Comparison of ENCODE assay signal across 12 cellular contexts in genomic region chr5:58156354-58156753, GRCh38.
DNase-seq lines count a peak whose midpoint lies in the region; ATAC-seq, FAIRE-seq and TF ChIP-seq lines count a peak whose summit lies in the region.
"Had no signal": no experiment of that assay in that cellular context is flagged by ENCODE, and none has a peak within 500 bp of the region (broad histone marks: within the 10 kb centered on the region; RNA-seq: fewer than 3 reads in every experiment).

No MANE protein-coding gene starts in this region.

- no peaks in the 10 kb centered on the region for H4K20me1 ChIP-seq in SK-N-SH (ENCODE audit: insufficient read depth)
- H4K20me1 ChIP-seq in keratinocyte (ENCODE audit: control insufficient read depth, extremely low read depth, insufficient read depth, low read length) = no peaks in the 10 kb centered on the region

- intact Hi-C loops in A673 (cut with micrococcal nuclease; ENCODE audit: unreplicated experiment) = no loop called here

- H3K36me3 ChIP-seq in SK-N-SH (replicated peaks in 1 of 2; ENCODE audit: control insufficient read depth in 1 of 2, insufficient read depth in 2 of 2, low read length in 1 of 2) = no peaks in the 10 kb centered on the region
- H3K36me3 ChIP-seq in keratinocyte (ENCODE audit: control insufficient read depth in 2 of 2, extremely low read depth in 1 of 2, insufficient read depth in 2 of 2, low read length in 2 of 2) = no peaks in the 10 kb centered on the region
- no peaks in the 10 kb centered on the region for H3K36me3 ChIP-seq in A673 (ENCODE audit: insufficient read depth, low read length, poor library complexity, severe bottlenecking)

- no peaks in the 10 kb centered on the region for H3K9me1 ChIP-seq in keratinocyte (ENCODE audit: control insufficient read depth, extremely low read depth, insufficient read depth, low read length)

- no peaks in the 10 kb centered on the region for H3K9me3 ChIP-seq in SK-N-SH
- H3K9me3 ChIP-seq in keratinocyte (ENCODE audit: control insufficient read depth, low read depth, low read length) = no peaks in the 10 kb centered on the region
- H3K9me3 ChIP-seq in A673 (ENCODE audit: low read depth, low read length, poor library complexity, severe bottlenecking) = no peaks in the 10 kb centered on the region

- H3K9me2 ChIP-seq in SK-N-SH = no peaks in the 10 kb centered on the region

- no peak for TF ChIP-seq RAD21 in SK-N-SH (IDR thresholded peaks at IDR 0.05; ENCODE audit: low read length)

- H3K4me3 ChIP-seq in SK-N-SH (ENCODE audit: low read depth in 2 of 2, low read length in 1 of 2) (no peak overlapping the region), keratinocyte (ENCODE audit: control insufficient read depth in 2 of 3, extremely low read depth in 1 of 3, insufficient read depth in 2 of 3, low read depth in 1 of 3, low read length in 3 of 3) (no peak overlapping the region), A673 (ENCODE audit: low read depth, low read length, poor library complexity, severe bottlenecking) (no peak overlapping the region)

- H3K27me3 ChIP-seq in SK-N-SH (ENCODE audit: insufficient read depth) (no peaks in the 10 kb centered on the region), keratinocyte (ENCODE audit: control insufficient read depth, extremely low read depth, insufficient read depth, low read length) (no peaks in the 10 kb centered on the region), A673 (replicated peaks; ENCODE audit: insufficient read depth, low read depth, low read length, poor library complexity) (no peaks in the 10 kb centered on the region)

- CTCF ChIA-PET in SK-N-SH (lab: Yijun Ruan, JAX) = interaction anchor here (1.0 to 1.7 kb wide), 3 partner anchors 14 to 377 kb away, joined by 3 to 7 read pairs (median 6); partner anchors contain the start of gene PLK2
- CTCF ChIA-PET in A673 (lab: Charles Lee) = no interaction called here

- no TSS peak for BruUV-seq in A673 (replicated peaks; lab: Mats Ljungman, UMichigan)

- POLR2A ChIA-PET in SK-N-SH (lab: Yijun Ruan, JAX) = no interaction called here
- POLR2A ChIA-PET in A673 (lab: Charles Lee; ENCODE audit: low non-redundant PET) = no interaction called here

- no peak for DNase-seq in SK-N-SH
- DNase-seq in astrocyte of the hippocampus (ENCODE audit: low read depth, low spot score) = peak; percentile 81
- no peak for DNase-seq in keratinocyte (ENCODE audit: low read depth, low spot score)
- peak; percentile 11 for DNase-seq in urothelium cell line (ENCODE audit: low spot score)
- DNase-seq in A673 (ENCODE audit: low spot score) = no peak
- DNase-seq: activated CD4-positive, alpha-beta T cell treated with anti-CD3 and anti-CD28 coated beads, Interleukin-2, amount 10 ng/mL, durations not matched to agents 24 days and 14 days; DMS79 treated with DMSO at 0.1 percent for 48 hours; glutamatergic neuron had no signal

- H3K79me2 ChIP-seq in SK-N-SH (ENCODE audit: insufficient read depth) = no peaks in the 10 kb centered on the region
- no peaks in the 10 kb centered on the region for H3K79me2 ChIP-seq in keratinocyte (ENCODE audit: control insufficient read depth, insufficient read depth, low read length)

- H3K9ac ChIP-seq in SK-N-SH = no peak overlapping the region
- H3K9ac ChIP-seq in keratinocyte (ENCODE audit: control insufficient read depth, extremely low read depth, insufficient read depth, low read length) = no peak overlapping the region

- TF ChIP-seq CTCF in SK-N-SH (IDR thresholded peaks at IDR 0.05) (no peak), keratinocyte (optimal IDR thresholded peaks at IDR 0.05 in 1 of 3, IDR thresholded peaks at IDR 0.05 in 1 of 3, conservative IDR thresholded peaks at IDR 0.05 in 1 of 3; ENCODE audit: extremely low read depth in 1 of 3, insufficient read depth in 2 of 3, low read length in 3 of 3) (no peak), A673 (conservative IDR thresholded peaks at IDR 0.05; ENCODE audit: low read depth, low read length) (no peak)

- 87% methylated on average over 7 of the region's 7 CpGs for WGBS in SK-N-SH (ENCODE audit: low lambda C conversion rate)

- dilution Hi-C loops in keratinocyte (cut with MboI; ENCODE audit: extremely low pct_ligation_motif_present, low sequenced_read_pairs) = no loop called here

- FAIRE-seq in keratinocyte (lab: Jason Lieb, UNC) = peak; percentile 5
- FAIRE-seq in urothelium cell line (lab: Jason Lieb, UNC) = no peak
- FAIRE-seq: colon had no signal

- H2AFZ ChIP-seq in SK-N-SH (ENCODE audit: low read depth) = no peak overlapping the region
- H2AFZ ChIP-seq in keratinocyte (ENCODE audit: control insufficient read depth, low read length) = no peak overlapping the region

- H3K27ac ChIP-seq in SK-N-SH (ENCODE audit: low read depth in 2 of 2, low read length in 1 of 2) (no peak overlapping the region), keratinocyte (ENCODE audit: control insufficient read depth, insufficient read depth, low read length) (no peak overlapping the region), A673 (ENCODE audit: low read depth, low read length, poor library complexity, severe bottlenecking) (no peak overlapping the region)

- no peak overlapping the region for H3K4me2 ChIP-seq in SK-N-SH
- H3K4me2 ChIP-seq in keratinocyte (ENCODE audit: control insufficient read depth, extremely low read depth, insufficient read depth, low read depth, low read length) = no peak overlapping the region

- peak; percentile 36; the same call in 1 of the 3 replicates for ATAC-seq in SK-N-SH treated with all-trans-retinoic acid at 6 μM for 48 hours
- ATAC-seq in GM18498 (IDR thresholded peaks at IDR 0.05; ENCODE audit: unreplicated experiment) = no peak
- no peak for ATAC-seq in GM18861 (IDR thresholded peaks at IDR 0.05; ENCODE audit: unreplicated experiment)

- no peaks in the 10 kb centered on the region for H3F3A ChIP-seq in SK-N-SH (replicated peaks; ENCODE audit: insufficient read depth)

- H3K4me1 ChIP-seq in SK-N-SH (ENCODE audit: control insufficient read depth in 1 of 2, insufficient read depth in 2 of 2, low read depth in 1 of 2, low read length in 1 of 2) (peaks cover 0 to 12% of the 10 kb centered on the region in 2 experiments; a peak in 1 of 4 replicates), keratinocyte (ENCODE audit: control insufficient read depth, extremely low read depth, insufficient read depth, low read length) (peaks cover 8% of the 10 kb centered on the region), A673 (ENCODE audit: insufficient read depth, low read length, poor library complexity, severe bottlenecking) (no peaks in the 10 kb centered on the region)

- no peak for TF ChIP-seq EP300 in SK-N-SH (IDR thresholded peaks at IDR 0.05; ENCODE audit: borderline replicate concordance in 1 of 2, low read depth in 1 of 2, low read length in 1 of 2)

TF ChIP-seq in SK-N-SH treated with all-trans-retinoic acid at 6 μM for 48 hours, 23 proteins besides CTCF, POLR2A, EP300 and RAD21 (continues in another document):
- no peak for TF ChIP-seq CSDC2 (CRISPR knock-in tag; IDR thresholded peaks at IDR 0.05)
- no peak for TF ChIP-seq ZNF70 (CRISPR knock-in tag; IDR thresholded peaks at IDR 0.05)
- no peak for TF ChIP-seq PPARA (CRISPR knock-in tag; IDR thresholded peaks at IDR 0.05; ENCODE audit: borderline replicate concordance)
- no peak for TF ChIP-seq OSR1 (CRISPR knock-in tag; IDR thresholded peaks at IDR 0.05)
- TF ChIP-seq CREB5 (CRISPR knock-in tag; IDR thresholded peaks at IDR 0.05; ENCODE audit: low read depth) = no peak

TF ChIP-seq in SK-N-SH, 30 proteins besides CTCF, POLR2A, EP300 and RAD21:
- TF ChIP-seq SIN3A (IDR thresholded peaks at IDR 0.05; ENCODE audit: borderline replicate concordance, low read depth, low read length) = no peak
- TF ChIP-seq RFX5 (IDR thresholded peaks at IDR 0.05; ENCODE audit: low read length) = no peak
- TF ChIP-seq FOXJ3 (CRISPR knock-in tag; IDR thresholded peaks at IDR 0.05) = no peak
- no peak for TF ChIP-seq USF1 (IDR thresholded peaks at IDR 0.05; ENCODE audit: borderline replicate concordance, low read depth)
- no peak for TF ChIP-seq NFIC (IDR thresholded peaks at IDR 0.05; ENCODE audit: borderline replicate concordance)

Comparison
In these comparisons a context has a peak if more than half of its experiments do, and no peak if none do; other contexts are left out.
1. DNase-seq: peak in astrocyte of the hippocampus (single experiment) and urothelium cell line (single experiment); none in SK-N-SH (single experiment), keratinocyte (single experiment) and A673 (single experiment).